In genomic region chr1:153030895-153031294, GRCh38 we compare ENCODE assay signal across 19 cellular contexts. TPM values are rescaled to one million over a fixed set of nuclear protein-coding genes. Genes with fewer than 3 reads are reported as not detected.
"Had no signal": no experiment of that assay in that cellular context is flagged by ENCODE, and none has a peak within 500 bp of the region (broad histone marks: within the 10 kb centered on the region; RNA-seq: fewer than 3 reads in every experiment).

A gene with protein sequence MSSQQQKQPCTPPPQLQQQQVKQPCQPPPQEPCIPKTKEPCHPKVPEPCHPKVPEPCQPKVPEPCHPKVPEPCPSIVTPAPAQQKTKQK (plus strand): TSS chr1:153031203. CDS start chr1:153032346, 1,143 bp downstream.

- H3K4me1 ChIP-seq: ascending aorta, right lobe of liver, spleen, stomach had no signal

- ATAC-seq: right lobe of liver had no signal

- H3K4me2 ChIP-seq: hepatocyte had no signal

- H3K79me2 ChIP-seq: hepatocyte had no signal

- H3K4me3 ChIP-seq: ascending aorta, hepatocyte, right lobe of liver, spleen, stomach, thoracic aorta had no signal

- H3K27ac ChIP-seq: ascending aorta, hepatocyte, right lobe of liver, spleen, stomach, thoracic aorta, VCaP had no signal

- DNase-seq: activated CD4-positive, alpha-beta memory T cell treated with anti-CD3 and anti-CD28 coated beads for 36 hours; activated naive CD4-positive, alpha-beta T cell treated with anti-CD3 and anti-CD28 coated beads, Interleukin-2, amount 10 ng/mL, durations not matched to agents 7 days and 5 days; activated T-cell treated with anti-CD3 and anti-CD28 coated beads, Interleukin-2, amount 50 U/mL, for 24 hours; erythroblast; islet precursor cell; occipital lobe; right lobe of liver; spleen; stomach had no signal

- H2AFZ ChIP-seq: hepatocyte had no signal

- H3K36me3 ChIP-seq: ascending aorta, right lobe of liver, spleen, stomach, thoracic aorta had no signal

- H3K9me3 ChIP-seq: ascending aorta, right lobe of liver, spleen, stomach, thoracic aorta had no signal

- H3K27me3 ChIP-seq: ascending aorta, hepatocyte, right lobe of liver, stomach had no signal

RNA-seq across cellular contexts. Expression of the gene that starts here (rescaled TPM):
- total RNA-seq: activated CD4-positive, alpha-beta memory T cell treated with anti-CD3 and anti-CD28 coated beads for 36 hours; ascending aorta; dermis microvascular lymphatic vessel endothelial cell; glomerular endothelial cell; hepatocyte; liver; occipital lobe; progenitor cell of endocrine pancreas; right lobe of liver; spleen; stomach; T-helper 1 cell treated with Interleukin-12 subunit alpha and Interleukin-12 subunit beta and Interleukin-4 antibody, amounts not matched to agents 30 ng/mL and 1 ng/mL, for 36 hours; thoracic aorta; urinary bladder had no signal
